ENCODE assay signal across 9 cellular contexts in the genomic region with DNA sequence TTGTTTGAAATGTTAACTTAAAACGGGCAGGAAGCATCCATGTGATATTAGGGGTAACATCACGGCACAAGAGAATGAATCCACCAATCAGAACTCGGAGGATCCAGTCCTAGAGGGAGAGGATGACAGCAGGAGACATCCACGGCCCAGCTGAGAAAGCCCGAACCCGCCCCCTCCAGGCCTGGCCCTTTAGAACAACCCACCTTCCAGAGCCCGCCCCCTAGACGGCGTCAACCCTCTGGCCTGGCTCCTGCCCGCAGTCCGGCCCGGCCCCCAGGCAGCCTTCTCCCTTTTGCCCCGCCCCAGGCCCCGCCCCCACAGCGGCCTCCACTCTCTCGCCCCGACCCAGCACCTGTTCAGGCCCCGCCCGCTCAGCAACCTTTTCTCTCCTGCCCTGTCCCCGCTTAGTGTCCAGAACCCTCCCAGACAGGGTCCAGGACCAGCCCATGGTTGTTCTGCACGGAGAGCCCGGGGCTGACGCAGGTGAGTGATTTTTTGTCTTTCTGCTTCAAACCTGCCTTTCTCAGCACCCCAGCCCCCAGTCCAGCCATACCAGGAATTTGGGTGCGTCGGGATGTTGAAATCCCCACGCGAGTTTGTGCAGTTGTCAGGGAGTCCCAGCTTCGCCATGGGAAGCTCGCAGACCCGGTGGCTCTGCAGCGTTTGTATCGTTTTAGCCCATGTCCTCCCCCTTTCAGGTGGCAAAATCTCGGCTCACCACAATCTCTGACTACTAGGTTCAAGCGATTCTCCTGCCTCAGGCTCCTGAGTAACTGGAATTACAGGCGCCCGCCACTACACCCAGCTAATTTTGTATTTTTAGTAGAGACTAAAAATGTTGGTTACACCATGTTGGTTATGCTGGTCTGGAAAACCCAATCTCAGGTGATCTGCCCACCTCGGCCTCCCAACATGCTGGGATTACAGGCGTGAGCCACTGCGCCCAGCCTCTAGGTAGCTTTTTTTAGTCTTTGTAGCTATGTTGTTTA. TPM values are rescaled to one million over a fixed set of nuclear protein-coding genes. Genes with fewer than 3 reads are reported as not detected.
DNase-seq lines count a peak whose midpoint lies in the region; ATAC-seq, FAIRE-seq and TF ChIP-seq lines count a peak whose summit lies in the region.
"Had no signal": no experiment of that assay in that cellular context is flagged by ENCODE, and none has a peak within 500 bp of the region (broad histone marks: within the 10 kb centered on the region; RNA-seq: fewer than 3 reads in every experiment).

No MANE protein-coding gene starts in this region.

- no peaks in the 10 kb centered on the region for H4K20me1 ChIP-seq in GM23248 (ENCODE audit: insufficient read depth)

- H3K4me2 ChIP-seq in GM23248 (ENCODE audit: unreplicated experiment), result peak overlapping the region; percentile 42

- DNase-seq in GM23248 (peak; percentile 53), SHP77 (lab: John Stamatoyannopoulos, UW) (peak; percentile 68 to 79), right cardiac atrium (peak; percentile 82 to 86 (median 85)), pancreas (peak in 5 of 6 donors; percentile 36 to 92 (median 81)), T-helper 1 cell (no peak), T-cell (no peak)

- H3K9me3 Mint-ChIP-seq in T-cell, result peaks cover 14 to 37% (median 32%) of the 10 kb centered on the region in 3 donors

- H2AFZ ChIP-seq in GM23248, result no peak overlapping the region

- no peaks in the 10 kb centered on the region for H3K79me2 ChIP-seq in GM23248 (ENCODE audit: insufficient read depth)

- H3K27me3 ChIP-seq in GM23248 (replicated peaks; ENCODE audit: insufficient read depth) (no peaks in the 10 kb centered on the region), right cardiac atrium (ENCODE audit: control insufficient read depth, insufficient read depth) (no peaks in the 10 kb centered on the region), pancreas (no peaks in the 10 kb centered on the region)

- H3K36me3 ChIP-seq in GM23248 (ENCODE audit: low read depth) (peaks cover 21% of the 10 kb centered on the region), pancreas (peaks cover 6 to 14% (median 12%) of the 10 kb centered on the region in 3 donors)

- H3K27ac Mint-ChIP-seq in T-cell, result no peak overlapping the region
- H3K27ac Mint-ChIP-seq: stimulated activated naive CD8-positive, alpha-beta T cell treated with anti-CD3 and anti-CD28 coated beads, Interleukin-15, Interleukin-2, amounts not matched to agents 100 ng/mL and 50 ng/mL, for 24 hours had no signal

- in situ Hi-C loops in GM23248 (cut with MboI), result no loop called here

- TF ChIP-seq CTCF in pancreas (IDR thresholded peaks at IDR 0.05), result no peak

- intact Hi-C loops in right cardiac atrium (cut with DNase I) (no loop called here), pancreas (cut with DNase I) (no loop called here)

- H3K27ac ChIP-seq in GM23248, result no peak overlapping the region
- no peak overlapping the region for H3K27ac ChIP-seq in right cardiac atrium (ENCODE audit: low read length)
- H3K27ac ChIP-seq in pancreas, result peak overlapping the region in 3 of 4 donors; percentile 16 to 71 (median 48)

- H3F3A ChIP-seq in GM23248 (ENCODE audit: insufficient read depth), result peaks cover 3% of the 10 kb centered on the region; the same call in 1 of the 2 replicates

- no peak overlapping the region for H3K4me3 Mint-ChIP-seq in T-cell
- H3K4me3 Mint-ChIP-seq: stimulated activated naive CD8-positive, alpha-beta T cell treated with anti-CD3 and anti-CD28 coated beads, Interleukin-15, Interleukin-2, amounts not matched to agents 100 ng/mL and 50 ng/mL, for 24 hours had no signal

- peaks cover 24% of the 10 kb centered on the region for H3K36me3 Mint-ChIP-seq in T-cell

- CTCF ChIA-PET in T-cell (lab: Charles Lee), result no interaction called here

- H3K27me3 Mint-ChIP-seq in T-cell, result no peaks in the 10 kb centered on the region
- H3K27me3 Mint-ChIP-seq: stimulated activated naive CD8-positive, alpha-beta T cell treated with anti-CD3 and anti-CD28 coated beads, Interleukin-15, Interleukin-2, amounts not matched to agents 100 ng/mL and 50 ng/mL, for 24 hours had no signal

- FAIRE-seq in pancreas (lab: Jason Lieb, UNC), result no peak

- H3K4me3 ChIP-seq in GM23248 (no peak overlapping the region), right cardiac atrium (ENCODE audit: low read length) (no peak overlapping the region), pancreas (peak overlapping the region in 1 of 4 donors; percentile 29)

- H3K4me1 ChIP-seq in GM23248 (ENCODE audit: insufficient read depth) (peaks cover 4% of the 10 kb centered on the region; the same call in 1 of the 2 replicates), right cardiac atrium (ENCODE audit: control insufficient read depth, insufficient read depth, low read length) (no peaks in the 10 kb centered on the region), pancreas (peaks cover 0 to 4% (median 0%) of the 10 kb centered on the region in 3 donors)

- ATAC-seq in right cardiac atrium (peak; percentile 74 to 84), pancreas (peak; percentile 7 to 71 (median 40)), HG03139 (IDR thresholded peaks at IDR 0.05; ENCODE audit: unreplicated experiment) (no peak), T-cell (replicated peaks in 1 of 4) (no peak), HG03354 (IDR thresholded peaks at IDR 0.05; ENCODE audit: poor library complexity, severe bottlenecking, unreplicated experiment) (no peak)

- peaks cover 10% of the 10 kb centered on the region for H3K9me3 ChIP-seq in GM23248 (ENCODE audit: low read depth)
- H3K9me3 ChIP-seq in right cardiac atrium (ENCODE audit: control insufficient read depth, low read length), result peaks cover 8% of the 10 kb centered on the region
- H3K9me3 ChIP-seq in pancreas, result peaks cover 0 to 24% (median 0%) of the 10 kb centered on the region in 4 donors

- H3K9me2 ChIP-seq in GM23248 (ENCODE audit: insufficient read depth), result no peaks in the 10 kb centered on the region

- H3K9ac ChIP-seq in GM23248, result no peak overlapping the region

- POLR2A ChIA-PET in T-cell (lab: Charles Lee), result no interaction called here

- peaks cover 8 to 12% (median 10%) of the 10 kb centered on the region in 3 donors for H3K4me1 Mint-ChIP-seq in T-cell

- 38 to 50% methylated on average over 27 to 39 of the region's 39 CpGs for WGBS in GM23248 (ENCODE audit: low coverage in 1 of 2, low lambda C conversion rate in 2 of 2, missing lambda C conversion rate in 2 of 2), 2 experiments
- WGBS in right cardiac atrium, result 33% methylated on average over 39 of the region's 39 CpGs
- WGBS in pancreas, 2 donors, result 42 to 44% methylated on average over 38 to 39 of the region's 39 CpGs

RNA-seq across cellular contexts. Expression of gene ZNF816, which starts 16.1 kb away (rescaled TPM):
- 3.0 and 6.7 TPM in 2 replicates for total RNA-seq in GM23248 (2014; rRNA removed; shearing (Covaris generic))
- polyA plus RNA-seq in GM23248 (2016; fragmentation: Nextera tagmentation; extraction: Ambion mirVana) (4.3 and 4.7 TPM in 2 replicates), right cardiac atrium (3.0 TPM), pancreas (1 to 10 TPM; 3.2 to 4.1 TPM)
- total RNA-seq in right cardiac atrium (1 to 10 TPM; 4.1 to 8.3 (median 5.8) TPM), pancreas (10 to 100 TPM in 1 of 6 donors, 1 to 10 TPM in 5; 3.6 to 12.1 (median 5.7) TPM), T-cell (10 to 100 TPM in 3 of 5 donors, 1 to 10 TPM in 2; 6.4 to 23.4 (median 19.0) TPM)

RNA-seq across cellular contexts. Expression of gene ZNF888, which starts 23.4 kb away (rescaled TPM):
- 0.76 and 5.1 TPM in 2 replicates for total RNA-seq in GM23248 (2014; rRNA removed; shearing (Covaris generic))
- polyA plus RNA-seq in GM23248 (2016; fragmentation: Nextera tagmentation; extraction: Ambion mirVana), result 1.4 and 1.6 TPM in 2 replicates
- total RNA-seq in right cardiac atrium, result 1 to 10 TPM; 1.7 to 1.9 (median 1.8) TPM
- 1.00 TPM for polyA plus RNA-seq in right cardiac atrium
- 10 to 100 TPM in 1 of 6 donors, 1 to 10 TPM in 5; 4.0 to 10.8 (median 4.8) TPM for total RNA-seq in pancreas
- polyA plus RNA-seq in pancreas, result 10 to 100 TPM in 1 of 2 donors, 1 to 10 TPM in 1; 5.8 to 10.5 TPM
- 1 to 10 TPM; 2.7 to 5.6 (median 4.5) TPM for total RNA-seq in T-cell

RNA-seq across cellular contexts. Expression of gene ZNF320, which starts 49.2 kb away (rescaled TPM):
- 3.8 and 16.4 TPM in 2 replicates for total RNA-seq in GM23248 (2014; rRNA removed; shearing (Covaris generic))
- polyA plus RNA-seq in GM23248 (2016; fragmentation: Nextera tagmentation; extraction: Ambion mirVana) (4.3 and 5.3 TPM in 2 replicates), right cardiac atrium (6.6 TPM), pancreas (1 to 10 TPM; 3.6 to 7.3 TPM)
- total RNA-seq in right cardiac atrium (10 to 100 TPM in 1 of 4 donors, 1 to 10 TPM in 3; 7.9 to 13.3 (median 9.4) TPM), pancreas (10 to 100 TPM in 1 of 6 donors, 1 to 10 TPM in 5; 2.8 to 21.3 (median 6.4) TPM), T-cell (10 to 100 TPM in 2 of 5 donors, 1 to 10 TPM in 3; 9.1 to 20.5 (median 9.7) TPM)

Comparison
In these comparisons a context has a peak if more than half of its experiments do, and no peak if none do; other contexts are left out.
1. DNase-seq: peak in GM23248 (single experiment), SHP77 (2 of 2), right cardiac atrium (3 of 3) and pancreas (5 of 6); none in T-helper 1 cell (0 of 5) and T-cell (0 of 34).
2. H3K27ac ChIP-seq: peak in pancreas (3 of 4); none in GM23248 (single experiment) and right cardiac atrium (single experiment).
3. ATAC-seq: peak in right cardiac atrium (2 of 2) and pancreas (4 of 4); none in HG03139 (single experiment), T-cell (0 of 4) and HG03354 (single experiment).